In the genomic region with DNA sequence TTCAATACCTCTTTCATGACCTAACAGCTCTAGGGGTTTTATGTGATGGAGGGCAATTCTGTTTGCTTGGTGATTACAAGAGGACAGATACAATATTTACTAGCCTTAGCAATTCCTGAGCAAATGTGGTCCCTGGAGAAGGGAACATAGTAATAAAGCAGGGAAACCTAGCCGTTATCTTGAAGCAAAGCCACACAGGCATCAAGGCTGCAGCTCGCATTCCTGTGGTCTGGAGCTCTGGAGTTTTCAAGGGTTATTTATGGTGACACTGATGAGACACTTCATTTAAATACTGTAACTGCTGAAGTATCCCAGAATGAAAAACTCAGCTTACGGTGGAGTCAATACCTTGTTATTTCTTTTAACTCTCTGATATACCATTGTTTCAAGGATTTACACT, we compare ENCODE assay signal across 14 cellular contexts.
DNase-seq lines count a peak whose midpoint lies in the region; ATAC-seq and TF ChIP-seq lines count a peak whose summit lies in the region.
"Had no signal": no experiment of that assay in that cellular context is flagged by ENCODE, and none has a peak within 500 bp of the region (broad histone marks: within the 10 kb centered on the region; RNA-seq: fewer than 3 reads in every experiment).

No MANE protein-coding gene starts in this region.

- H3K4me3 ChIP-seq in SJSA1 (no peak overlapping the region), fibroblast of the aortic adventitia (ENCODE audit: low read depth, low read length) (no peak overlapping the region), skeletal muscle cell (ENCODE audit: low read depth, low read length) (no peak overlapping the region)

- DNase-seq in GM03348 (ENCODE audit: low spot score), result peak; percentile 36
- peak; percentile 53 to 57 for DNase-seq in SJSA1 (ENCODE audit: low read depth in 1 of 2, low spot score in 2 of 2)
- DNase-seq in fibroblast of the aortic adventitia (ENCODE audit: low read depth), result peak; percentile 67
- peak; percentile 16 for DNase-seq in skeletal muscle cell (ENCODE audit: low read depth)
- DNase-seq in COLO829 (ENCODE audit: low spot score), result no peak
- DNase-seq in stimulated activated CD4-positive, alpha-beta T cell treated with anti-CD3 and anti-CD28 coated beads, Interleukin-1b, Interleukin-23, amount 100 ng/mL, for 48 hours, result no peak
- DNase-seq: activated CD8-positive, alpha-beta memory T cell treated with anti-CD3 and anti-CD28 coated beads, Interleukin-2, amount 10 ng/mL, durations not matched to agents 7 days and 5 days; activated gamma-delta T cell treated with Interleukin-2 at 50 U/mL for 16 hours; CD4-positive, alpha-beta T cell; NCI-H1930; NCI-H524; WERI-Rb-1 had no signal

- ATAC-seq in HG03432 (IDR thresholded peaks at IDR 0.05; ENCODE audit: unreplicated experiment), result no peak
- ATAC-seq: activated CD8-positive, alpha-beta memory T cell treated with anti-CD3 and anti-CD28 coated beads, Interleukin-2, amount 10 ng/mL, durations not matched to agents 7 days and 5 days had no signal

- H3K27ac ChIP-seq in SJSA1, result peak overlapping the region; percentile 30
- H3K27ac ChIP-seq: KMS-11, WERI-Rb-1 had no signal

- H3K36me3 ChIP-seq in SJSA1, result no peaks in the 10 kb centered on the region
- H3K36me3 ChIP-seq: WERI-Rb-1 had no signal

- TF ChIP-seq CTCF in fibroblast of the aortic adventitia (IDR thresholded peaks at IDR 0.05; ENCODE audit: insufficient read depth, low read length), result no peak

- H3K4me1 ChIP-seq in SJSA1 (replicated peaks), result peaks cover 15% of the 10 kb centered on the region

- H3K27me3 ChIP-seq in SJSA1 (replicated peaks), result no peaks in the 10 kb centered on the region

- no peaks in the 10 kb centered on the region for H3K9me3 ChIP-seq in SJSA1 (replicated peaks)

Comparison
In these comparisons a context has a peak if more than half of its experiments do, and no peak if none do; other contexts are left out.
1. DNase-seq: peak in GM03348 (single experiment), SJSA1 (2 of 2), fibroblast of the aortic adventitia (single experiment) and skeletal muscle cell (single experiment); none in COLO829 (single experiment) and stimulated activated CD4-positive, alpha-beta T cell treated with anti-CD3 and anti-CD28 coated beads, Interleukin-1b, Interleukin-23, amount 100 ng/mL, for 48 hours (single experiment).